18 cellular contexts compared by ENCODE assay signal in genomic region chr6:82778985-82779384, GRCh38.
"Had no signal": no experiment of that assay in that cellular context is flagged by ENCODE, and none has a peak within 500 bp of the region (broad histone marks: within the 10 kb centered on the region; RNA-seq: fewer than 3 reads in every experiment).

No MANE protein-coding gene starts in this region.

- ATAC-seq: SK-N-SH treated with all-trans-retinoic acid at 6 μM for 48 hours had no signal

- H3K36me3 ChIP-seq: SJCRH30 had no signal

- H3K27ac ChIP-seq: SJCRH30 had no signal

- H3K9me3 ChIP-seq: SJCRH30 had no signal

- DNase-seq: KBM-7, MV-4-11, NCI-H1048, NCI-H1105, NCI-H1436 treated with DMSO at 0.1 percent for 48 hours, NCI-H187, NCI-H2029, NCI-H2081 treated with DMSO at 0.1 percent for 48 hours, NCI-H2171, NCI-H226, NCI-H446, NCI-H510A, NCI-H524 treated with DMSO at 0.1 percent for 48 hours, NCI-H774, Right ventricle myocardium superior, RPMI8226, SJCRH30 had no signal

- H3K27me3 ChIP-seq: SJCRH30 had no signal

- H3K4me3 ChIP-seq: SJCRH30 had no signal
